19 cellular contexts compared by ENCODE assay signal in genomic region chr2:235091983-235092382, GRCh38.
A peak's percentile ranks its signal among the peaks of the same experiment; 100 is the strongest.
DNase-seq lines count a peak whose midpoint lies in the region; ATAC-seq and TF ChIP-seq lines count a peak whose summit lies in the region.
"Had no signal": no experiment of that assay in that cellular context is flagged by ENCODE, and none has a peak within 500 bp of the region (broad histone marks: within the 10 kb centered on the region; RNA-seq: fewer than 3 reads in every experiment).

No MANE protein-coding gene starts in this region.

- WGBS in liver, result 57% methylated on average over 9 of the region's 9 CpGs
- WGBS in neuronal stem cell (ENCODE audit: extremely low coverage in 2 of 2, insufficient read length in 2 of 2, insufficient replicate concordance in 1 of 2), 2 donors, result no CpG with 5 or more reads among the region's 9 CpGs

- H3K36me3 Mint-ChIP-seq in MCF 10A (ENCODE audit: insufficient read depth, unreplicated experiment), result no peaks in the 10 kb centered on the region
- H3K36me3 Mint-ChIP-seq: CD8-positive, alpha-beta T cell had no signal

- H2AFZ ChIP-seq in neuronal stem cell (ENCODE audit: low read length), result no peak overlapping the region

- DNase-seq in MCF 10A (ENCODE audit: unreplicated experiment) (peak; percentile 27), breast epithelium (ENCODE audit: low spot score in 2 of 2) (no peak), neuronal stem cell (ENCODE audit: low spot score) (no peak), upper lobe of right lung (no peak)
- DNase-seq in effector memory CD4-positive, alpha-beta T cell, result no peak
- DNase-seq: AML-193; Caco-2; Calu3; CD4-positive, alpha-beta T cell; CD8-positive, alpha-beta T cell; DMS79 treated with DMSO at 0.1 percent for 48 hours; GF-D8 had no signal

- H3K4me3 Mint-ChIP-seq in MCF 10A (ENCODE audit: unreplicated experiment), result no peak overlapping the region
- H3K4me3 Mint-ChIP-seq: B cell; CD4-positive, alpha-beta T cell; CD8-positive, alpha-beta T cell had no signal

- no peaks in the 10 kb centered on the region for H3K9me3 ChIP-seq in breast epithelium
- no peaks in the 10 kb centered on the region for H3K9me3 ChIP-seq in liver (ENCODE audit: control insufficient read depth in 4 of 4, low read length in 3 of 4)
- H3K9me3 ChIP-seq in neuronal stem cell (replicated peaks in 1 of 2; ENCODE audit: control insufficient read depth in 2 of 2, insufficient read depth in 1 of 2, low read depth in 1 of 2, low read length in 2 of 2), result no peaks in the 10 kb centered on the region
- H3K9me3 ChIP-seq in upper lobe of right lung, result no peaks in the 10 kb centered on the region
- no peaks in the 10 kb centered on the region for H3K9me3 ChIP-seq in effector memory CD4-positive, alpha-beta T cell (ENCODE audit: control insufficient read depth, low read length)
- H3K9me3 ChIP-seq: A549; BLaER1 treated with 17β-estradiol and CSF1 and Interleukin-3, amounts not matched to agents 10 nM and 100 nM; Caco-2 had no signal

- H3K4me3 ChIP-seq in breast epithelium (no peak overlapping the region), liver (ENCODE audit: low read depth in 1 of 3, low read length in 3 of 3) (no peak overlapping the region), neuronal stem cell (ENCODE audit: low read length in 2 of 2) (no peak overlapping the region), upper lobe of right lung (no peak overlapping the region)
- no peak overlapping the region for H3K4me3 ChIP-seq in effector memory CD4-positive, alpha-beta T cell (ENCODE audit: insufficient read depth, low read depth, low read length, poor library complexity, severe bottlenecking)
- H3K4me3 ChIP-seq: A549; BLaER1 treated with 17β-estradiol and CSF1 and Interleukin-3, amounts not matched to agents 10 nM and 100 nM had no signal

- H3K9me3 Mint-ChIP-seq in MCF 10A (ENCODE audit: unreplicated experiment), result no peaks in the 10 kb centered on the region
- H3K9me3 Mint-ChIP-seq: CD4-positive, alpha-beta T cell; CD8-positive, alpha-beta T cell had no signal

- H3K36me3 ChIP-seq in breast epithelium, result no peaks in the 10 kb centered on the region
- no peaks in the 10 kb centered on the region for H3K36me3 ChIP-seq in liver (ENCODE audit: control insufficient read depth in 4 of 4, insufficient read depth in 3 of 4, low read depth in 1 of 4, low read length in 3 of 4)
- no peaks in the 10 kb centered on the region for H3K36me3 ChIP-seq in neuronal stem cell (replicated peaks in 1 of 2; ENCODE audit: control insufficient read depth in 2 of 2, insufficient read depth in 2 of 2, low read length in 2 of 2)
- no peaks in the 10 kb centered on the region for H3K36me3 ChIP-seq in upper lobe of right lung
- no peaks in the 10 kb centered on the region for H3K36me3 ChIP-seq in effector memory CD4-positive, alpha-beta T cell (ENCODE audit: control insufficient read depth, insufficient read depth, low read length)
- H3K36me3 ChIP-seq: BLaER1 treated with 17β-estradiol and CSF1 and Interleukin-3, amounts not matched to agents 10 nM and 100 nM had no signal

- H3K4me1 ChIP-seq in breast epithelium, result no peaks in the 10 kb centered on the region
- peaks cover 0 to 8% (median 3%) of the 10 kb centered on the region in 4 donors for H3K4me1 ChIP-seq in liver (ENCODE audit: control insufficient read depth in 4 of 4, insufficient read depth in 4 of 4, low read length in 3 of 4)
- H3K4me1 ChIP-seq in neuronal stem cell (ENCODE audit: control insufficient read depth in 2 of 2, insufficient read depth in 1 of 2, low read depth in 1 of 2, low read length in 2 of 2), result peaks cover 16 to 23% of the 10 kb centered on the region in 2 donors
- H3K4me1 ChIP-seq in upper lobe of right lung, result no peaks in the 10 kb centered on the region
- no peaks in the 10 kb centered on the region for H3K4me1 ChIP-seq in effector memory CD4-positive, alpha-beta T cell (ENCODE audit: control insufficient read depth, insufficient read depth, low read length, poor library complexity, severe bottlenecking)
- H3K4me1 ChIP-seq: A549, Caco-2 had no signal

- intact Hi-C loops in MCF 10A (cut with micrococcal nuclease) (no loop called here), breast epithelium (cut with DNase I; ENCODE audit: low total_unique reads) (no loop called here), upper lobe of right lung (cut with DNase I) (no loop called here)

- H3K4ac ChIP-seq in neuronal stem cell (ENCODE audit: low read length), result no peak overlapping the region

- H3K18ac ChIP-seq in neuronal stem cell (ENCODE audit: low read length), result peak overlapping the region; percentile 69

- no peak overlapping the region for H3K27ac Mint-ChIP-seq in MCF 10A (ENCODE audit: low read depth, unreplicated experiment)
- H3K27ac Mint-ChIP-seq: B cell; CD4-positive, alpha-beta T cell; CD8-positive, alpha-beta T cell had no signal

- no peak for TF ChIP-seq CTCF in MCF 10A (IDR thresholded peaks at IDR 0.05; ENCODE audit: unreplicated experiment)
- TF ChIP-seq CTCF in breast epithelium (IDR thresholded peaks at IDR 0.05), result no peak
- TF ChIP-seq CTCF in liver (IDR thresholded peaks at IDR 0.05; ENCODE audit: low read depth, low read length, missing input control), result no peak
- no peak for TF ChIP-seq CTCF in upper lobe of right lung (IDR thresholded peaks at IDR 0.05)

- no peak overlapping the region for H2BK15ac ChIP-seq in neuronal stem cell (ENCODE audit: low read length)

- ATAC-seq in GM21360 (IDR thresholded peaks at IDR 0.05; ENCODE audit: unreplicated experiment) (no peak), upper lobe of right lung (no peak)
- ATAC-seq: A549; CD8-positive, alpha-beta T cell had no signal

- TF ChIP-seq RAD21 in liver (IDR thresholded peaks at IDR 0.05), result peak in 1 of 2 donors; percentile 27

- no peak overlapping the region for H4K91ac ChIP-seq in neuronal stem cell (ENCODE audit: low read depth, low read length, poor library complexity)

- POLR2A ChIA-PET in MCF 10A (lab: Yijun Ruan, JAX), result no interaction called here

- H3K27me3 ChIP-seq in breast epithelium, result no peaks in the 10 kb centered on the region
- H3K27me3 ChIP-seq in liver (ENCODE audit: control insufficient read depth in 4 of 4, insufficient read depth in 4 of 4, low read length in 3 of 4), result no peaks in the 10 kb centered on the region
- no peaks in the 10 kb centered on the region for H3K27me3 ChIP-seq in neuronal stem cell (ENCODE audit: control insufficient read depth in 3 of 3, insufficient read depth in 3 of 3, low read depth in 1 of 3, low read length in 3 of 3)
- peaks cover 6% of the 10 kb centered on the region for H3K27me3 ChIP-seq in upper lobe of right lung
- H3K27me3 ChIP-seq in effector memory CD4-positive, alpha-beta T cell (replicated peaks; ENCODE audit: control insufficient read depth, insufficient read depth, low read length, poor library complexity, severe bottlenecking), result no peaks in the 10 kb centered on the region
- H3K27me3 ChIP-seq: BLaER1 treated with 17β-estradiol and CSF1 and Interleukin-3, amounts not matched to agents 10 nM and 100 nM had no signal

- H4K8ac ChIP-seq in neuronal stem cell (ENCODE audit: low read depth, low read length), result no peak overlapping the region

- no TSS peak for BruUV-seq in MCF 10A (replicated peaks; lab: Mats Ljungman, UMichigan)

- peak overlapping the region; percentile 30 for H2AK5ac ChIP-seq in neuronal stem cell (ENCODE audit: low read depth, low read length)

- no peak overlapping the region for H2BK5ac ChIP-seq in neuronal stem cell (ENCODE audit: low read length)

- H3K4me1 Mint-ChIP-seq in MCF 10A (ENCODE audit: insufficient read depth, unreplicated experiment), result peaks cover 6% of the 10 kb centered on the region
- H3K4me1 Mint-ChIP-seq: B cell had no signal

- H2BK12ac ChIP-seq in neuronal stem cell (ENCODE audit: low read length), result no peak overlapping the region

- peak overlapping the region; percentile 5 for H3K14ac ChIP-seq in neuronal stem cell (ENCODE audit: low read length)

- TF ChIP-seq POLR2A in breast epithelium (IDR thresholded peaks at IDR 0.05), result no peak

- no peak overlapping the region for H3K9ac ChIP-seq in liver (ENCODE audit: low read depth in 1 of 2, low read length in 2 of 2)
- no peak overlapping the region for H3K9ac ChIP-seq in neuronal stem cell (ENCODE audit: low read depth, low read length, poor library complexity)
- H3K9ac ChIP-seq: BLaER1 treated with 17β-estradiol and CSF1 and Interleukin-3, amounts not matched to agents 10 nM and 100 nM had no signal

- no peak overlapping the region for H3K23ac ChIP-seq in neuronal stem cell (ENCODE audit: low read depth, low read length, poor library complexity)

- H2BK120ac ChIP-seq in neuronal stem cell (ENCODE audit: low read depth, low read length), result no peak overlapping the region

- H3K79me1 ChIP-seq in neuronal stem cell (ENCODE audit: low read depth, low read length), result no peaks in the 10 kb centered on the region

- H3K27me3 Mint-ChIP-seq in MCF 10A (ENCODE audit: insufficient read depth, unreplicated experiment), result no peaks in the 10 kb centered on the region

- no peak overlapping the region for H3K27ac ChIP-seq in breast epithelium
- peak overlapping the region in 1 of 2 donors; percentile 3 for H3K27ac ChIP-seq in liver (ENCODE audit: low read depth in 1 of 2, low read length in 2 of 2)
- H3K27ac ChIP-seq in neuronal stem cell (replicated peaks; ENCODE audit: low read length), result no peak overlapping the region
- no peak overlapping the region for H3K27ac ChIP-seq in upper lobe of right lung
- no peak overlapping the region for H3K27ac ChIP-seq in effector memory CD4-positive, alpha-beta T cell (ENCODE audit: insufficient read depth, low read length, poor library complexity, severe bottlenecking)
- H3K27ac ChIP-seq: 22Rv1; BLaER1 treated with 17β-estradiol and CSF1 and Interleukin-3, amounts not matched to agents 10 nM and 100 nM; C4-2B had no signal

- no peak overlapping the region for H3K4me2 ChIP-seq in neuronal stem cell (ENCODE audit: insufficient read depth, low read length, poor library complexity, severe bottlenecking)
- H3K4me2 ChIP-seq: A549; BLaER1 treated with 17β-estradiol and CSF1 and Interleukin-3, amounts not matched to agents 10 nM and 100 nM had no signal

- CTCF ChIA-PET in MCF 10A (lab: Yijun Ruan, JAX), result interaction anchor here (0.5 kb wide), 1 partner anchor 915 kb away, joined by 3 read pairs; no protein-coding TSS in a partner anchor

TF ChIP-seq in liver, 16 proteins besides CTCF, POLR2A, EP300 and RAD21 (continues in another document):
- peak; percentile 50 to 77 for TF ChIP-seq HNF4A (conservative IDR thresholded peaks at IDR 0.05)
- TF ChIP-seq SP1 (IDR thresholded peaks at IDR 0.05), result peak; percentile 34
- TF ChIP-seq FOXA2 (IDR thresholded peaks at IDR 0.05), result peak; percentile 10
